ENCODE assay signal across 13 cellular contexts in the genomic region with DNA sequence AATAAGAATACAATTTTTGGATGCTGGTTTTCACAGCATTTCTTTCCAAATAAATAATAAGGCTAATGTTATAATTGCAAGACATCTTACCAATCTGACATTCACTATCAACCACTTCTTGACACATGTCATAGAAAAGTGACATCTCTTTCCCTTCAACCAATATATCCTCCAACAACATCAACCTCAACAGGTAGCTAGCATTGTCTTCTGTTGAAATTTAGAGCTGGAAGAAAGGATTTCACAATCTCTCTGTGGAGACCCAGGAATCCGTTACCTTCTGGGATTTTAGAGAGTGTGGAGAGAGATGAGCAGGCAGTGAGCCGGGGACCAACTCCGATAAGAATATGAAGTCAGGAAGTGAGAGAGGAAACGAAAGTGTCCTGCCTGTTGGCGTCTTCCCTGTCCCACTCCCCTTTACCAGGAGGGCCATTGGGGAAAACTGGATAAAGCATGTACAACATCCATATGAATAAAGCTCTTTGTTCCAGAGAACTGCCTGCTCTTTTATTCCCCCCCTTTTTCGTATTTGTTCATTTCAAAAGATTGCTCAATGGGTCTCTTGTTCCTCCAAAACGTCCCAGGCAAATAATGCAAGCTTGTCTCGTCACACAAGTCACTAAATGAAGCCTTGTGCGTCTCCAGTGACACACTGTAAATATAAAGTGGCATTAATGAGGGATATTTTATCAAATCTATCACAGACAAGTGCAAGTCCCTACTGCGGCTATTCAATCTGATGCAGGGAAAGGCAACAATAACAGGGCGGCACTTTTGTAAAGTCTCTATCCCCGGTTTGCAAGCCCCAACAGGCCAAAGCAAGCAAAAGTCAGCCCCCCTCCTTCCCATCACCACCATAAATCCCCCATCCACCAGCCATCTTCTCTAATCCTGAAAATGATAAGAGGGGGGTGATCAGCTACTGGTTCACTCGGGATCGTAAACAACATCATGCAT. TPM values are rescaled to one million over a fixed set of nuclear protein-coding genes. Genes with fewer than 3 reads are reported as not detected.
DNase-seq lines count a peak whose midpoint lies in the region; FAIRE-seq and TF ChIP-seq lines count a peak whose summit lies in the region.
"Had no signal": no experiment of that assay in that cellular context is flagged by ENCODE, and none has a peak within 500 bp of the region (broad histone marks: within the 10 kb centered on the region; RNA-seq: fewer than 3 reads in every experiment).

No MANE protein-coding gene starts in this region.

- H3K27me3 ChIP-seq in brain microvascular endothelial cell (replicated peaks) (peaks cover 46% of the 10 kb centered on the region), Peyer's patch (no peaks in the 10 kb centered on the region)
- H3K27me3 ChIP-seq: vagina had no signal

- no peaks in the 10 kb centered on the region for H3K9me3 ChIP-seq in Peyer's patch
- H3K9me3 ChIP-seq: vagina had no signal

- no peak for FAIRE-seq in HTR-8/SVneo (lab: Jason Lieb, UNC)

- TF ChIP-seq CTCF in brain microvascular endothelial cell (IDR thresholded peaks at IDR 0.05; ENCODE audit: low read depth, low read length, missing control alignments) = no peak
- no peak for TF ChIP-seq CTCF in Peyer's patch (IDR thresholded peaks at IDR 0.05)

- no peak for TF ChIP-seq POLR2A in Peyer's patch (IDR thresholded peaks at IDR 0.05)

- H3K36me3 ChIP-seq in brain microvascular endothelial cell (replicated peaks) (no peaks in the 10 kb centered on the region), Peyer's patch (no peaks in the 10 kb centered on the region)
- H3K36me3 ChIP-seq: vagina had no signal

- in situ Hi-C loops in brain microvascular endothelial cell (cut with HindIII; ENCODE audit: low pct_ligation_motif_present, low sequenced_read_pairs) = no loop called here

- DNase-seq in DMS79 treated with DMSO at 0.1 percent for 48 hours (lab: John Stamatoyannopoulos, UW) (peak; percentile 58), NCI-H146 treated with DMSO at 0.1 percent for 48 hours (lab: John Stamatoyannopoulos, UW; ENCODE audit: unreplicated experiment) (peak; percentile 60), brain microvascular endothelial cell (no peak), midbrain (lab: John Stamatoyannopoulos, UW) (peak; percentile 87), HTR-8/SVneo (ENCODE audit: insufficient read length, low spot score) (no peak), Peyer's patch (no peak)
- no peak for DNase-seq in stimulated activated CD4-positive, alpha-beta T cell treated with anti-CD3 and anti-CD28 coated beads, Interleukin-4, amount 100 ng/mL, for 24 hours
- no peak for DNase-seq in activated T-cell treated with anti-CD3 and anti-CD28 coated beads, Interleukin-2, amount 50 U/mL, for 48 hours
- DNase-seq: activated CD4-positive, alpha-beta T cell treated with anti-CD3 and anti-CD28 coated beads for 36 hours; CD4-positive, alpha-beta memory T cell; PC-9; stimulated activated CD4-positive, alpha-beta T cell treated with anti-CD3 and anti-CD28 coated beads, Interleukin-4, amount 100 ng/mL, for 1 hour had no signal

- no peak overlapping the region for H3K27ac ChIP-seq in brain microvascular endothelial cell
- H3K27ac ChIP-seq in Peyer's patch = no peak overlapping the region
- H3K27ac ChIP-seq: PC-9, vagina had no signal

- H3K4me1 ChIP-seq in Peyer's patch = peaks cover 0 to 25% (median 9%) of the 10 kb centered on the region in 4 donors

- peak overlapping the region; percentile 5 for H3K4me3 ChIP-seq in brain microvascular endothelial cell (ENCODE audit: low read depth, low read length)
- H3K4me3 ChIP-seq in Peyer's patch = no peak overlapping the region
- H3K4me3 ChIP-seq: PC-9, vagina had no signal

RNA-seq across cellular contexts. Expression of a gene that starts 3.4 kb away (rescaled TPM):
- 1 to 10 TPM in 2 of 4 donors, under 1 TPM in 2; 0.38 to 8.3 (median 2.5) TPM for total RNA-seq in Peyer's patch
- total RNA-seq: PC-9 had no signal

Comparison
In these comparisons a context has a peak if more than half of its experiments do, and no peak if none do; other contexts are left out.
1. DNase-seq: peak in DMS79 treated with DMSO at 0.1 percent for 48 hours (single experiment), NCI-H146 treated with DMSO at 0.1 percent for 48 hours (single experiment) and midbrain (single experiment); none in brain microvascular endothelial cell (single experiment), stimulated activated CD4-positive, alpha-beta T cell treated with anti-CD3 and anti-CD28 coated beads, Interleukin-4, amount 100 ng/mL, for 24 hours (single experiment), activated T-cell treated with anti-CD3 and anti-CD28 coated beads, Interleukin-2, amount 50 U/mL, for 48 hours (0 of 2), HTR-8/SVneo (single experiment) and Peyer's patch (0 of 3).